Comparison of ENCODE assay signal across 10 cellular contexts in the genomic region with DNA sequence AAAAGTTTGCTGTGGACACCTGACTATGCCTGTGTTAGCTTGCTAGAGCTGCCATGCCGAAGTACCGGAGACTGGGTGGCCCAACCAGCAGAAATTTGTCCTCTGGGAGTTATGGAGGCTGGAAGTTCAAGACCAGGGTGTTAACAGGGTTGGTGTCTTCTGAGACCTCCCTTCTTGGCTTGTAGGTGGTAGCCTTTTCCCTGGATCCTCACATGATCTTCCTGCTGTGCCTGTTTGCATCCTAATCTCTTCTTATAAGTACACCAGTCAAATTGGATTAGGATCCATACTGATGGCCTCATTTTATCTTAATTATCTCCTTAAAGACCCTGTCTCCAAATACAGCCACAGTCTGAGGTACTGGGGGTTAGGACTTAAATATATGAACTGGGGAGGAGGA. TPM values are rescaled to one million over a fixed set of nuclear protein-coding genes. Genes with fewer than 3 reads are reported as not detected.
DNase-seq lines count a peak whose midpoint lies in the region; ATAC-seq and TF ChIP-seq lines count a peak whose summit lies in the region.
"Had no signal": no experiment of that assay in that cellular context is flagged by ENCODE, and none has a peak within 500 bp of the region (broad histone marks: within the 10 kb centered on the region; RNA-seq: fewer than 3 reads in every experiment).

No MANE protein-coding gene starts in this region.

- H3K4me3 Mint-ChIP-seq in T-helper 1 cell treated with Interleukin-12 subunit alpha and Interleukin-12 subunit beta and Interleukin-4 antibody, amounts not matched to agents 30 μg/mL and 1 μg/mL, for 36 hours = peak overlapping the region; percentile 83
- peak overlapping the region; percentile 99 for H3K4me3 Mint-ChIP-seq in activated CD8-positive, alpha-beta T cell treated with anti-CD3 and anti-CD28 coated beads for 36 hours
- H3K4me3 Mint-ChIP-seq in stimulated activated naive B cell treated with anti-CD40 and anti-IgM and Interleukin-4, amounts not matched to agents 10 μg/mL and 1 μg/mL and 100 μg/mL, for 72 hours = peak overlapping the region; percentile 91 to 93

- H3K4me3 ChIP-seq in iPS-18c (ENCODE audit: insufficient read depth, low read depth, low read length) = peak overlapping the region; percentile 79

- CTCF ChIA-PET in activated CD8-positive, alpha-beta T cell treated with anti-CD3 and anti-CD28 coated beads for 36 hours (lab: Charles Lee) = interaction anchor here (2.9 kb wide), 1 partner anchor 496 kb away, joined by 19 read pairs; no protein-coding TSS in a partner anchor

- no peak for ATAC-seq in activated CD8-positive, alpha-beta T cell treated with anti-CD3 and anti-CD28 coated beads for 36 hours
- ATAC-seq in stimulated activated naive B cell treated with anti-CD40 and anti-IgM and Interleukin-4, amounts not matched to agents 10 μg/mL and 1 μg/mL and 100 μg/mL, for 72 hours (replicated peaks) = no peak

- no peaks in the 10 kb centered on the region for H3K9me3 Mint-ChIP-seq in T-helper 1 cell treated with Interleukin-12 subunit alpha and Interleukin-12 subunit beta and Interleukin-4 antibody, amounts not matched to agents 30 μg/mL and 1 μg/mL, for 36 hours
- no peaks in the 10 kb centered on the region for H3K9me3 Mint-ChIP-seq in activated CD8-positive, alpha-beta T cell treated with anti-CD3 and anti-CD28 coated beads for 36 hours
- peaks cover 0 to 3% of the 10 kb centered on the region in 2 donors for H3K9me3 Mint-ChIP-seq in stimulated activated naive B cell treated with anti-CD40 and anti-IgM and Interleukin-4, amounts not matched to agents 10 μg/mL and 1 μg/mL and 100 μg/mL, for 72 hours

- peak overlapping the region; percentile 89 for H3K27ac Mint-ChIP-seq in T-helper 1 cell treated with Interleukin-12 subunit alpha and Interleukin-12 subunit beta and Interleukin-4 antibody, amounts not matched to agents 30 μg/mL and 1 μg/mL, for 36 hours
- peak overlapping the region; percentile 95 for H3K27ac Mint-ChIP-seq in activated CD8-positive, alpha-beta T cell treated with anti-CD3 and anti-CD28 coated beads for 36 hours
- peak overlapping the region; percentile 37 for H3K27ac Mint-ChIP-seq in stimulated activated naive B cell treated with anti-CD40 and anti-IgM and Interleukin-4, amounts not matched to agents 10 μg/mL and 1 μg/mL and 100 μg/mL, for 72 hours

- peaks cover 10% of the 10 kb centered on the region for H3K27me3 Mint-ChIP-seq in T-helper 1 cell treated with Interleukin-12 subunit alpha and Interleukin-12 subunit beta and Interleukin-4 antibody, amounts not matched to agents 30 μg/mL and 1 μg/mL, for 36 hours (ENCODE audit: low read depth)
- no peaks in the 10 kb centered on the region for H3K27me3 Mint-ChIP-seq in activated CD8-positive, alpha-beta T cell treated with anti-CD3 and anti-CD28 coated beads for 36 hours
- no peaks in the 10 kb centered on the region for H3K27me3 Mint-ChIP-seq in stimulated activated naive B cell treated with anti-CD40 and anti-IgM and Interleukin-4, amounts not matched to agents 10 μg/mL and 1 μg/mL and 100 μg/mL, for 72 hours

- H3K9me3 ChIP-seq in iPS-18c (ENCODE audit: control insufficient read depth, insufficient read depth, low read length) = no peaks in the 10 kb centered on the region

- intact Hi-C loops in activated CD8-positive, alpha-beta T cell treated with anti-CD3 and anti-CD28 coated beads for 36 hours (cut with micrococcal nuclease) = no loop called here

- TF ChIP-seq CTCF in activated CD8-positive, alpha-beta T cell treated with anti-CD3 and anti-CD28 coated beads for 36 hours (IDR thresholded peaks at IDR 0.05) = no peak

- H3K4me1 Mint-ChIP-seq in T-helper 1 cell treated with Interleukin-12 subunit alpha and Interleukin-12 subunit beta and Interleukin-4 antibody, amounts not matched to agents 30 μg/mL and 1 μg/mL, for 36 hours (ENCODE audit: low read depth) = peaks cover 18% of the 10 kb centered on the region
- peaks cover 41% of the 10 kb centered on the region for H3K4me1 Mint-ChIP-seq in activated CD8-positive, alpha-beta T cell treated with anti-CD3 and anti-CD28 coated beads for 36 hours (ENCODE audit: low read depth)
- peaks cover 21 to 48% of the 10 kb centered on the region in 2 donors for H3K4me1 Mint-ChIP-seq in stimulated activated naive B cell treated with anti-CD40 and anti-IgM and Interleukin-4, amounts not matched to agents 10 μg/mL and 1 μg/mL and 100 μg/mL, for 72 hours

- POLR2A ChIA-PET in activated CD8-positive, alpha-beta T cell treated with anti-CD3 and anti-CD28 coated beads for 36 hours (lab: Charles Lee) = interaction anchor here (1.1 kb wide), 1 partner anchor 17 kb away, joined by 3 read pairs; no protein-coding TSS in a partner anchor

- DNase-seq in T-helper 1 cell = no peak
- no peak for DNase-seq in activated CD8-positive, alpha-beta T cell treated with anti-CD3 and anti-CD28 coated beads for 36 hours
- no peak for DNase-seq in stimulated activated naive B cell treated with anti-CD40 and anti-IgM and Interleukin-4, amounts not matched to agents 10 μg/mL and 1 μg/mL and 100 μg/mL, for 72 hours
- no peak for DNase-seq in NCI-H2171 (lab: John Stamatoyannopoulos, UW)
- no peak for DNase-seq in NCI-H446 (lab: John Stamatoyannopoulos, UW)
- no peak for DNase-seq in CD1c-positive myeloid dendritic cell (ENCODE audit: extremely low spot score)
- DNase-seq: ACHN; stimulated activated CD4-positive, alpha-beta T cell treated with anti-CD3 and anti-CD28 coated beads, Interleukin-15, amount 100 ng/mL, for 24 hours had no signal

- H3K36me3 Mint-ChIP-seq in T-helper 1 cell treated with Interleukin-12 subunit alpha and Interleukin-12 subunit beta and Interleukin-4 antibody, amounts not matched to agents 30 μg/mL and 1 μg/mL, for 36 hours (ENCODE audit: low read depth) = peaks cover 3% of the 10 kb centered on the region
- peaks cover 24% of the 10 kb centered on the region for H3K36me3 Mint-ChIP-seq in activated CD8-positive, alpha-beta T cell treated with anti-CD3 and anti-CD28 coated beads for 36 hours (ENCODE audit: low read depth)
- H3K36me3 Mint-ChIP-seq in stimulated activated naive B cell treated with anti-CD40 and anti-IgM and Interleukin-4, amounts not matched to agents 10 μg/mL and 1 μg/mL and 100 μg/mL, for 72 hours = peaks cover 18 to 27% of the 10 kb centered on the region in 2 donors

RNA-seq across cellular contexts. Expression of a gene that starts 0.8 kb away (rescaled TPM):
- 10 to 100 TPM; 13.1 to 14.6 TPM for total RNA-seq in activated CD8-positive, alpha-beta T cell treated with anti-CD3 and anti-CD28 coated beads for 36 hours

Comparison
In these comparisons a context has a peak if more than half of its experiments do, and no peak if none do; other contexts are left out.
1. H3K27ac Mint-ChIP-seq: peak in every context shown above with its lines; median percentile 95 in activated CD8-positive, alpha-beta T cell treated with anti-CD3 and anti-CD28 coated beads for 36 hours; 89 in T-helper 1 cell treated with Interleukin-12 subunit alpha and Interleukin-12 subunit beta and Interleukin-4 antibody, amounts not matched to agents 30 μg/mL and 1 μg/mL, for 36 hours; 37 in stimulated activated naive B cell treated with anti-CD40 and anti-IgM and Interleukin-4, amounts not matched to agents 10 μg/mL and 1 μg/mL and 100 μg/mL, for 72 hours.